Comparison of ENCODE assay signal across 1 cellular context in genomic region chr15:58138106-58138505, GRCh38.
TF ChIP-seq lines count a peak whose summit lies in the region.

Gene AQP9 (plus strand): TSS chr15:58138381. CDS start chr15:58138566, 185 bp downstream.

TF ChIP-seq in GM23338, 12 proteins besides CTCF, POLR2A, EP300 and RAD21 (continued from another document):
- no peak for TF ChIP-seq ZNF462 (CRISPR knock-in tag; IDR thresholded peaks at IDR 0.05)
- no peak for TF ChIP-seq ZNF114 (CRISPR knock-in tag; IDR thresholded peaks at IDR 0.05)
- no peak for TF ChIP-seq ETS1 (IDR thresholded peaks at IDR 0.05)
